Comparison of ENCODE assay signal across 17 cellular contexts in the genomic region with DNA sequence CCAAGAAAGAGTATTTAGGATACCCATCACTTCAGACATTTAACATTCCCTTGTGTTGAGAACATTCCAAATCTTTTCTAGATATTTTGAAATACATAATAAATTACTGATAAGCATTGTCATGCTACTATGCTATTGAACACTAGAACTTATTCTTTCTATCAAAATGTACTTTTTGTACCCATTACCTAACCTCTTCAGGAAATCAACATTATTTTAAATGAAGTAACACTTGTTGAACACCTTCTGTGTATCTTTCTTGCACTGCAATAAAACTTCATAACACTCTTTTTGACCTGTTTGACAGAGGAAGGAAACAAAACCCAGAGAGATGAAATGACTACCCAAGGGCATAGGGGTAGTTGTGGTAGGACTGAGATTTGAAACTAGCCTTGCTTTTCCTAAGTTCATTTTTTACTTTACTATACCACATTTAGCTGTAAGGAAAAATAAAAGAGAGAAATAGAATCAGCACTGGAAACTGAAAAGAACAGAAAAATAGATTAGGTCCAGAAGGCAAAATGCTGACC.
A peak's percentile ranks its signal among the peaks of the same experiment; 100 is the strongest.
DNase-seq lines count a peak whose midpoint lies in the region; ATAC-seq and TF ChIP-seq lines count a peak whose summit lies in the region.
"Had no signal": no experiment of that assay in that cellular context is flagged by ENCODE, and none has a peak within 500 bp of the region (broad histone marks: within the 10 kb centered on the region; RNA-seq: fewer than 3 reads in every experiment).

No MANE protein-coding gene starts in this region.

- TF ChIP-seq CTCF in fibroblast of the aortic adventitia (IDR thresholded peaks at IDR 0.05; ENCODE audit: insufficient read depth, low read length), result no peak

- DNase-seq in fibroblast of the aortic adventitia (ENCODE audit: low read depth) (peak; percentile 31), T-helper 1 cell (no peak), NCI-H446 treated with DMSO at 0.1 percent for 48 hours (lab: John Stamatoyannopoulos, UW) (no peak)
- DNase-seq: activated CD4-positive, alpha-beta T cell treated with anti-CD3 and anti-CD28 coated beads, Interleukin-2, amount 10 ng/mL, durations not matched to agents 24 days and 14 days; activated naive CD8-positive, alpha-beta T cell treated with anti-CD3 and anti-CD28 coated beads for 36 hours; effector CD8-positive, alpha-beta T cell; mucosa of descending colon; NCI-H1694 treated with DMSO at 0.1 percent for 48 hours; NCI-H526 treated with DMSO at 0.1 percent for 48 hours; RPMI8226 had no signal

- peak; percentile 45 for ATAC-seq in GM18868 (IDR thresholded peaks at IDR 0.05; ENCODE audit: unreplicated experiment)
- peak; percentile 65 for ATAC-seq in GM21619 (IDR thresholded peaks at IDR 0.05; ENCODE audit: unreplicated experiment)
- peak; percentile 54 for ATAC-seq in HG03432 (IDR thresholded peaks at IDR 0.05; ENCODE audit: unreplicated experiment)
- ATAC-seq in HG03439 (IDR thresholded peaks at IDR 0.05; ENCODE audit: unreplicated experiment), result no peak
- ATAC-seq: mucosa of descending colon had no signal

- H3K4me3 ChIP-seq in fibroblast of the aortic adventitia (ENCODE audit: low read depth, low read length), result no peak overlapping the region
- H3K4me3 ChIP-seq: BLaER1 treated with 17β-estradiol and CSF1 and Interleukin-3, amounts not matched to agents 10 nM and 100 nM; esophagus muscularis mucosa; mucosa of descending colon; SK-N-MC had no signal
